Comparison of ENCODE assay signal across 13 cellular contexts in the genomic region with DNA sequence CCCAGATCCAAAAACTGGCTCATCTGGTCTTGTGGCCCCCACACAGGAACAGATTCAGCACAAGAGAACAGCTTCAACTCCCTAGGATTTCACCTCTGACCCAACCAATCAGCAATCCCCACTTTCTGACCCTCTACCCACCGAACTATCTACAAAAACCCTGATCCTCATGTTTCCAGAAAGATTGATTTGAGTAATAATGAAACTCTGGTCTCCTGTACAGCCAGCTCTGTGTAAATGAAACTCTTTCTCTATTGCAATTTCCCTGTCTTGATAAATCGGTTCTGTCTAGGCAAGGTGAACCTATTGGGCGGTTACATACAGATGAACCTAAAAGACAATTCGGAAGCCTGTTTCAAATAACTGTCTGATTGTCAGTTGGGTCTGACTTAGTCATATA.
DNase-seq lines count a peak whose midpoint lies in the region; ATAC-seq, FAIRE-seq and TF ChIP-seq lines count a peak whose summit lies in the region.
"Had no signal": no experiment of that assay in that cellular context is flagged by ENCODE, and none has a peak within 500 bp of the region (broad histone marks: within the 10 kb centered on the region; RNA-seq: fewer than 3 reads in every experiment).

No MANE protein-coding gene starts in this region.

- H2AFZ ChIP-seq in Karpas-422 (ENCODE audit: low read length), result peak overlapping the region; percentile 93

- H3K9me3 ChIP-seq in Karpas-422 (ENCODE audit: low read length) (no peaks in the 10 kb centered on the region), ovary (no peaks in the 10 kb centered on the region)

- peaks cover 10% of the 10 kb centered on the region; the same call in 1 of the 2 replicates for H3K36me3 ChIP-seq in Karpas-422 (ENCODE audit: insufficient read depth, low read length)
- no peaks in the 10 kb centered on the region for H3K36me3 ChIP-seq in ovary

- peak; percentile 29 for ATAC-seq in HG02884 (IDR thresholded peaks at IDR 0.05; ENCODE audit: unreplicated experiment)
- ATAC-seq: HCT116 had no signal

- no peaks in the 10 kb centered on the region for H3K9me2 ChIP-seq in Karpas-422 (replicated peaks; ENCODE audit: insufficient read depth, low read length)

- peak overlapping the region; percentile 53 for H3K4me2 ChIP-seq in Karpas-422 (ENCODE audit: low read depth, low read length, poor library complexity, severe bottlenecking)

- peak overlapping the region; percentile 40 for H3K9ac ChIP-seq in Karpas-422 (ENCODE audit: low read length)

- H3K4me3 ChIP-seq in Karpas-422 (ENCODE audit: low read length) (0 out of 2 replicates have a peak overlapping the region, but pooled peaks have one; percentile 22), ovary (no peak overlapping the region)

- H3K27ac ChIP-seq in Karpas-422 (ENCODE audit: low read length), result peak overlapping the region; percentile 90
- H3K27ac ChIP-seq in ovary, result no peak overlapping the region

- no peaks in the 10 kb centered on the region for H3K27me3 ChIP-seq in Karpas-422 (ENCODE audit: low read length)
- no peaks in the 10 kb centered on the region for H3K27me3 ChIP-seq in ovary

- FAIRE-seq in GM19239 (lab: Jason Lieb, UNC), result peak; percentile 99

- TF ChIP-seq CTCF in ovary (IDR thresholded peaks at IDR 0.05), result no peak

- no peak for DNase-seq in GM19239 (ENCODE audit: insufficient read length, low spot score)
- no peak for DNase-seq in Karpas-422
- peak; percentile 12 for DNase-seq in putamen (ENCODE audit: low spot score)
- DNase-seq in activated effector memory CD4-positive, alpha-beta T cell treated with anti-CD3 and anti-CD28 coated beads, Interleukin-2, amount 50 U/mL, for 16 hours, result no peak
- no peak for DNase-seq in ovary
- DNase-seq in NCI-H1417 treated with DMSO at 0.1 percent for 48 hours (lab: John Stamatoyannopoulos, UW), result no peak
- no peak for DNase-seq in GM03348 (ENCODE audit: low spot score)
- DNase-seq: activated naive CD8-positive, alpha-beta T cell treated with anti-CD3 and anti-CD28 coated beads, Interleukin-2, amount 10 ng/mL, durations not matched to agents 7 days and 5 days; COR-L47; NCI-H2081 treated with DMSO at 0.1 percent for 48 hours; T-helper 9 cell had no signal

- no peaks in the 10 kb centered on the region for H3K79me2 ChIP-seq in Karpas-422 (ENCODE audit: low read length)

- H3K4me1 ChIP-seq in Karpas-422 (ENCODE audit: low read length) (peaks cover 83% of the 10 kb centered on the region), ovary (ENCODE audit: insufficient read depth) (no peaks in the 10 kb centered on the region)

- no peaks in the 10 kb centered on the region for H4K20me1 ChIP-seq in Karpas-422 (ENCODE audit: insufficient read depth, low read depth, low read length)

- TF ChIP-seq EP300 in ovary (IDR thresholded peaks at IDR 0.05), result no peak

- no peak for TF ChIP-seq POLR2A in ovary (IDR thresholded peaks at IDR 0.05)

- intact Hi-C loops in ovary (cut with DNase I), result no loop called here

- WGBS in ovary, 3 donors, result 64 to 79% (median 71%) methylated on average over 4 of the region's 4 CpGs
